8 cellular contexts compared by ENCODE assay signal in genomic region chr4:26083987-26084386, GRCh38.
A peak's percentile ranks its signal among the peaks of the same experiment; 100 is the strongest.
DNase-seq lines count a peak whose midpoint lies in the region; ATAC-seq and TF ChIP-seq lines count a peak whose summit lies in the region.

No MANE protein-coding gene starts in this region.

- DNase-seq in activated CD8-positive, alpha-beta memory T cell treated with anti-CD3 and anti-CD28 coated beads for 24 hours, result peak; percentile 59
- no peak for DNase-seq in activated CD8-positive, alpha-beta memory T cell treated with anti-CD3 and anti-CD28 coated beads, Interleukin-2, amount 50 U/mL, for 4 hours
- DNase-seq in NOMO-1 treated with DMSO at 0.1 percent for 48 hours (lab: John Stamatoyannopoulos, UW; ENCODE audit: unreplicated experiment) (peak; percentile 32), iris pigment epithelial cell (ENCODE audit: low read depth) (peak; percentile 94), suprapubic skin (ENCODE audit: low spot score in 2 of 2) (no peak), NCI-H748 treated with DMSO at 0.1 percent for 48 hours (lab: John Stamatoyannopoulos, UW) (no peak), SHP77 treated with DMSO at 0.1 percent for 48 hours (lab: John Stamatoyannopoulos, UW) (no peak)

- no peaks in the 10 kb centered on the region for H3K36me3 ChIP-seq in suprapubic skin

- no peak for TF ChIP-seq EP300 in suprapubic skin (IDR thresholded peaks at IDR 0.05)

- no peak overlapping the region for H3K27ac ChIP-seq in suprapubic skin

- ATAC-seq in HG02623 (IDR thresholded peaks at IDR 0.05; ENCODE audit: unreplicated experiment), result peak; percentile 50

- H3K4me1 ChIP-seq in suprapubic skin, result peaks cover 39% of the 10 kb centered on the region

- no peak overlapping the region for H3K4me3 ChIP-seq in suprapubic skin

- no peak for TF ChIP-seq CTCF in suprapubic skin (IDR thresholded peaks at IDR 0.05)

- peaks cover 17% of the 10 kb centered on the region for H3K27me3 ChIP-seq in suprapubic skin

- 51% methylated on average over 4 of the region's 4 CpGs for WGBS in suprapubic skin

- H3K9me3 ChIP-seq in suprapubic skin, result no peaks in the 10 kb centered on the region

- TF ChIP-seq POLR2A in suprapubic skin (IDR thresholded peaks at IDR 0.05), result no peak

Comparison
In these comparisons a context has a peak if more than half of its experiments do, and no peak if none do; other contexts are left out.
1. DNase-seq: peak in activated CD8-positive, alpha-beta memory T cell treated with anti-CD3 and anti-CD28 coated beads for 24 hours (single experiment), NOMO-1 treated with DMSO at 0.1 percent for 48 hours (single experiment) and iris pigment epithelial cell (single experiment); none in activated CD8-positive, alpha-beta memory T cell treated with anti-CD3 and anti-CD28 coated beads, Interleukin-2, amount 50 U/mL, for 4 hours (single experiment), suprapubic skin (0 of 2), NCI-H748 treated with DMSO at 0.1 percent for 48 hours (single experiment) and SHP77 treated with DMSO at 0.1 percent for 48 hours (single experiment).